10 cellular contexts compared by ENCODE assay signal in the genomic region with DNA sequence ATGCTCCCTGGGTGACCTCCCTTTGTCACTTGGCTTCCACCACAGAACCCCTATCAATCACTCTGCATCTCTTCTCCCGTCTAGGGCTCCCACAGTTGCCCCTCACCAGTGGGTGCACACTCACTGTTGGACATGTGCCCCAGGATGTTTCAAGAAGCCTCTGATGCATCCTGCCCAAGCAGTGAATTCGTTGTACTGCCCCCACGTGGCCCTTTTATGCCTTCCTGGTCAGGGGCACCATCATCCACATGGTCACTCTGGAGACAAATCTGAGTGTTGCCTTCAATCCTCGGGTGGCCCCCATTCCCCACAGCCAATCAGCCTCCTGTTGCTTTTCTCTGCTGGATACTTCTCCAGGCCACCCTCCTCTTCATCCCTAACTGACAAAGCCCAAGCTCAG. TPM values are rescaled to one million over a fixed set of nuclear protein-coding genes. Genes with fewer than 3 reads are reported as not detected.
DNase-seq lines count a peak whose midpoint lies in the region; ATAC-seq and TF ChIP-seq lines count a peak whose summit lies in the region.
"Had no signal": no experiment of that assay in that cellular context is flagged by ENCODE, and none has a peak within 500 bp of the region (broad histone marks: within the 10 kb centered on the region; RNA-seq: fewer than 3 reads in every experiment).

No MANE protein-coding gene starts in this region.

- no peak for ATAC-seq in activated CD8-positive, alpha-beta T cell treated with anti-CD3 and anti-CD28 coated beads for 36 hours
- ATAC-seq in HG03342 (IDR thresholded peaks at IDR 0.05; ENCODE audit: unreplicated experiment) (no peak), HG03460 (IDR thresholded peaks at IDR 0.05; ENCODE audit: unreplicated experiment) (no peak)

- no peak overlapping the region for H3K9ac ChIP-seq in mesendoderm (ENCODE audit: low read length)

- H3K79me1 ChIP-seq in mesendoderm (ENCODE audit: low read length), result no peaks in the 10 kb centered on the region

- no peak overlapping the region for H3K27ac ChIP-seq in mesendoderm (ENCODE audit: low read depth, low read length)
- H3K27ac ChIP-seq: neutrophil had no signal

- H3K4ac ChIP-seq in mesendoderm (ENCODE audit: low read depth, low read length), result no peak overlapping the region

- no peak overlapping the region for H3K23ac ChIP-seq in mesendoderm (ENCODE audit: low read length)

- peak; percentile 20 for TF ChIP-seq CTCF in HFF-Myc (IDR thresholded peaks at IDR 0.05; ENCODE audit: low read depth, low read length, missing control alignments)
- no peak for TF ChIP-seq CTCF in activated CD8-positive, alpha-beta T cell treated with anti-CD3 and anti-CD28 coated beads for 36 hours (IDR thresholded peaks at IDR 0.05)

- no peaks in the 10 kb centered on the region for H3K27me3 ChIP-seq in mesendoderm (ENCODE audit: insufficient read depth, low read length, poor library complexity)
- H3K27me3 ChIP-seq: neutrophil had no signal

- H4K8ac ChIP-seq in mesendoderm (ENCODE audit: low read depth, low read length), result no peak overlapping the region

- POLR2A ChIA-PET in activated CD8-positive, alpha-beta T cell treated with anti-CD3 and anti-CD28 coated beads for 36 hours (lab: Charles Lee), result no interaction called here

- no peak overlapping the region for H2BK5ac ChIP-seq in mesendoderm (ENCODE audit: low read length)

- H3K9me3 Mint-ChIP-seq in activated CD8-positive, alpha-beta T cell treated with anti-CD3 and anti-CD28 coated beads for 36 hours, result no peaks in the 10 kb centered on the region

- H2BK120ac ChIP-seq in mesendoderm (ENCODE audit: low read depth, low read length), result no peak overlapping the region

- H3K18ac ChIP-seq in mesendoderm (ENCODE audit: low read length), result no peak overlapping the region

- H3K4me2 ChIP-seq in mesendoderm (ENCODE audit: low read length), result no peak overlapping the region

- no peaks in the 10 kb centered on the region for H3K36me3 Mint-ChIP-seq in activated CD8-positive, alpha-beta T cell treated with anti-CD3 and anti-CD28 coated beads for 36 hours (ENCODE audit: low read depth)

- no peaks in the 10 kb centered on the region for H3K4me1 Mint-ChIP-seq in activated CD8-positive, alpha-beta T cell treated with anti-CD3 and anti-CD28 coated beads for 36 hours (ENCODE audit: low read depth)

- DNase-seq in ELF-1 (ENCODE audit: low read depth, low spot score), result peak; percentile 56
- no peak for DNase-seq in HFF-Myc (ENCODE audit: extremely low read depth, low read depth)
- DNase-seq in activated CD8-positive, alpha-beta T cell treated with anti-CD3 and anti-CD28 coated beads for 36 hours, result peak; percentile 38
- peak; percentile 54 for DNase-seq in mesendoderm
- no peak for DNase-seq in Kasumi-1 (lab: John Stamatoyannopoulos, UW)
- DNase-seq: amniotic stem cell, T1000 had no signal

- no peaks in the 10 kb centered on the region for H3K4me1 ChIP-seq in mesendoderm (ENCODE audit: control insufficient read depth, low read depth, low read length)

- H2BK15ac ChIP-seq in mesendoderm (replicated peaks; ENCODE audit: low read depth), result no peak overlapping the region

- no CpG with 5 or more reads among the region's 4 CpGs for WGBS in mesendoderm (ENCODE audit: extremely low coverage, insufficient coverage, low lambda C conversion rate)

- H3K79me2 ChIP-seq in mesendoderm (ENCODE audit: control insufficient read depth, insufficient read depth, low read length), result no peaks in the 10 kb centered on the region

- H3K4me3 ChIP-seq in HFF-Myc (replicated peaks; ENCODE audit: low read depth, low read length), result no peak overlapping the region
- no peak overlapping the region for H3K4me3 ChIP-seq in mesendoderm (ENCODE audit: low read length)

- no peak overlapping the region for H3K56ac ChIP-seq in mesendoderm (ENCODE audit: low read length)

- H2AK5ac ChIP-seq in mesendoderm (ENCODE audit: low read length), result no peak overlapping the region

- H3K4me3 Mint-ChIP-seq in activated CD8-positive, alpha-beta T cell treated with anti-CD3 and anti-CD28 coated beads for 36 hours, result no peak overlapping the region

- no peak overlapping the region for H4K5ac ChIP-seq in mesendoderm (ENCODE audit: low read length)

- CTCF ChIA-PET in activated CD8-positive, alpha-beta T cell treated with anti-CD3 and anti-CD28 coated beads for 36 hours (lab: Charles Lee), result interaction anchor here (0.7 kb wide), 1 partner anchor 13 kb away, joined by 3 read pairs; no protein-coding TSS in a partner anchor

- no peaks in the 10 kb centered on the region for H3K27me3 Mint-ChIP-seq in activated CD8-positive, alpha-beta T cell treated with anti-CD3 and anti-CD28 coated beads for 36 hours

- H3K27ac Mint-ChIP-seq in activated CD8-positive, alpha-beta T cell treated with anti-CD3 and anti-CD28 coated beads for 36 hours, result no peak overlapping the region

- intact Hi-C loops in activated CD8-positive, alpha-beta T cell treated with anti-CD3 and anti-CD28 coated beads for 36 hours (cut with micrococcal nuclease), result no loop called here

- no peaks in the 10 kb centered on the region for H3K36me3 ChIP-seq in mesendoderm (ENCODE audit: control insufficient read depth, insufficient read depth, low read length)
- H3K36me3 ChIP-seq: neutrophil had no signal

RNA-seq across cellular contexts. Expression of a gene that starts 12.2 kb away (rescaled TPM):
- total RNA-seq in activated CD8-positive, alpha-beta T cell treated with anti-CD3 and anti-CD28 coated beads for 36 hours, result not detected
- polyA plus RNA-seq in mesendoderm (2013, experiment 1 of 2), result 0.03 TPM
- 0.01 TPM for polyA plus RNA-seq in mesendoderm (2013, experiment 2 of 2)

RNA-seq across cellular contexts. Expression of a gene that starts 21.6 kb away (rescaled TPM):
- 10 to 100 TPM; 33.9 to 36.0 TPM for total RNA-seq in activated CD8-positive, alpha-beta T cell treated with anti-CD3 and anti-CD28 coated beads for 36 hours
- polyA plus RNA-seq in mesendoderm (2013, experiment 1 of 2), result 101 TPM
- polyA plus RNA-seq in mesendoderm (2013, experiment 2 of 2), result 98.0 TPM

Comparison
In these comparisons a context has a peak if more than half of its experiments do, and no peak if none do; other contexts are left out.
1. DNase-seq: peak in ELF-1 (single experiment), activated CD8-positive, alpha-beta T cell treated with anti-CD3 and anti-CD28 coated beads for 36 hours (single experiment) and mesendoderm (single experiment); none in HFF-Myc (single experiment) and Kasumi-1 (0 of 2).